In the genomic region with DNA sequence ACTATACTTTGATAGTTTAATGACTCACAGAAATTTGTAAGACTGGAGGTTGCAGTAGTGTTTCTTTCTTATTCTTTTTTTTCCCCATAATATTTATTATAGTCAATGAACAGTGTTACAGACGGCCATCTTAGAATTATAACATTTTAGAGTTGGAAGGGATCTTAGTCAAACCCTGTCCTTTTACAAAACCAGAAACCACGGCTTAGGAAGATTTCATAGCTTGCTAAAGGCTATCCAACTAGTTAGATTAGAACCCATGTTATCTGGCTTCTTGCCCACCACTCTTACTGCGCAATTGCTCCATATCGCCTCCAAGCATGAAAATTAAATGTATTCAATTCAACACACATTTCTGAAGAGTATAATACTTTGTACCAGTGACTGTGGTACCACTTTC, we compare ENCODE assay signal across 8 cellular contexts. TPM values are rescaled to one million over a fixed set of nuclear protein-coding genes. Genes with fewer than 3 reads are reported as not detected.
A peak's percentile ranks its signal among the peaks of the same experiment; 100 is the strongest.
DNase-seq lines count a peak whose midpoint lies in the region; ATAC-seq and TF ChIP-seq lines count a peak whose summit lies in the region.

No MANE protein-coding gene starts in this region.

- H3K9me3 Mint-ChIP-seq in activated T-cell treated with anti-CD3 and anti-CD28 coated beads, Interleukin-2, amount 50 U/mL, for 72 hours = no peaks in the 10 kb centered on the region

- H3K9me3 ChIP-seq in T-helper 17 cell (ENCODE audit: control insufficient read depth, low read length, poor library complexity, severe bottlenecking) = no peaks in the 10 kb centered on the region

- H3K27me3 Mint-ChIP-seq in activated T-cell treated with anti-CD3 and anti-CD28 coated beads, Interleukin-2, amount 50 U/mL, for 72 hours (ENCODE audit: low read depth) = peaks cover 5% of the 10 kb centered on the region
- H3K27me3 Mint-ChIP-seq in T-helper 17 cell = no peaks in the 10 kb centered on the region

- peak overlapping the region; percentile 65 for H3K4me3 ChIP-seq in fibroblast of pulmonary artery (replicated peaks; ENCODE audit: low read depth, low read length)

- peaks cover 4% of the 10 kb centered on the region in 2 donors for H3K36me3 Mint-ChIP-seq in activated T-cell treated with anti-CD3 and anti-CD28 coated beads, Interleukin-2, amount 50 U/mL, for 72 hours (ENCODE audit: insufficient read depth in 2 of 2)
- H3K36me3 Mint-ChIP-seq in T-helper 17 cell (ENCODE audit: low read depth) = peaks cover 2% of the 10 kb centered on the region

- TF ChIP-seq CTCF in fibroblast of pulmonary artery (IDR thresholded peaks at IDR 0.05; ENCODE audit: low read length, missing control alignments) = no peak

- no peak for DNase-seq in activated T-cell treated with anti-CD3 and anti-CD28 coated beads, Interleukin-2, amount 50 U/mL, for 72 hours
- no peak for DNase-seq in activated T-cell treated with anti-CD3 and anti-CD28 coated beads, Interleukin-2, amount 50 U/mL, for 48 hours
- DNase-seq in T-helper 17 cell = no peak
- peak; percentile 40 for DNase-seq in fibroblast of pulmonary artery (ENCODE audit: low read depth)
- peak; percentile 6 for DNase-seq in putamen (ENCODE audit: low spot score)
- DNase-seq in NOMO-1 (lab: John Stamatoyannopoulos, UW; ENCODE audit: unreplicated experiment in 2 of 2) = no peak

- peak overlapping the region; percentile 98 for H3K27ac Mint-ChIP-seq in activated T-cell treated with anti-CD3 and anti-CD28 coated beads, Interleukin-2, amount 50 U/mL, for 72 hours
- peak overlapping the region; percentile 86 for H3K27ac Mint-ChIP-seq in T-helper 17 cell

- no peak for ATAC-seq in activated T-cell treated with anti-CD3 and anti-CD28 coated beads, Interleukin-2, amount 50 U/mL, for 72 hours (replicated peaks in 1 of 2)
- ATAC-seq in T-helper 17 cell = peak; percentile 8
- ATAC-seq in GM19035 (IDR thresholded peaks at IDR 0.05; ENCODE audit: unreplicated experiment) = no peak
- ATAC-seq in GM21423 (IDR thresholded peaks at IDR 0.05; ENCODE audit: unreplicated experiment) = no peak

- H3K4me1 Mint-ChIP-seq in activated T-cell treated with anti-CD3 and anti-CD28 coated beads, Interleukin-2, amount 50 U/mL, for 72 hours (ENCODE audit: low read depth) = peaks cover 24% of the 10 kb centered on the region
- peaks cover 7% of the 10 kb centered on the region for H3K4me1 Mint-ChIP-seq in T-helper 17 cell

- H3K4me3 Mint-ChIP-seq in activated T-cell treated with anti-CD3 and anti-CD28 coated beads, Interleukin-2, amount 50 U/mL, for 72 hours = peak overlapping the region; percentile 85 to 87
- H3K4me3 Mint-ChIP-seq in T-helper 17 cell = peak overlapping the region; percentile 88

RNA-seq across cellular contexts. Expression of a gene that starts 1.1 kb away (rescaled TPM):
- 10 to 100 TPM; 35.1 to 41.4 TPM for total RNA-seq in activated T-cell treated with anti-CD3 and anti-CD28 coated beads, Interleukin-2, amount 50 U/mL, for 72 hours
- 10 to 100 TPM; 24.7 to 27.3 TPM for total RNA-seq in T-helper 17 cell

Comparison
In these comparisons a context has a peak if more than half of its experiments do, and no peak if none do; other contexts are left out.
1. DNase-seq: peak in fibroblast of pulmonary artery (single experiment) and putamen (single experiment); none in activated T-cell treated with anti-CD3 and anti-CD28 coated beads, Interleukin-2, amount 50 U/mL, for 72 hours (0 of 2), activated T-cell treated with anti-CD3 and anti-CD28 coated beads, Interleukin-2, amount 50 U/mL, for 48 hours (0 of 2), T-helper 17 cell (0 of 3) and NOMO-1 (0 of 2).